13 cellular contexts compared by ENCODE assay signal in the genomic region with DNA sequence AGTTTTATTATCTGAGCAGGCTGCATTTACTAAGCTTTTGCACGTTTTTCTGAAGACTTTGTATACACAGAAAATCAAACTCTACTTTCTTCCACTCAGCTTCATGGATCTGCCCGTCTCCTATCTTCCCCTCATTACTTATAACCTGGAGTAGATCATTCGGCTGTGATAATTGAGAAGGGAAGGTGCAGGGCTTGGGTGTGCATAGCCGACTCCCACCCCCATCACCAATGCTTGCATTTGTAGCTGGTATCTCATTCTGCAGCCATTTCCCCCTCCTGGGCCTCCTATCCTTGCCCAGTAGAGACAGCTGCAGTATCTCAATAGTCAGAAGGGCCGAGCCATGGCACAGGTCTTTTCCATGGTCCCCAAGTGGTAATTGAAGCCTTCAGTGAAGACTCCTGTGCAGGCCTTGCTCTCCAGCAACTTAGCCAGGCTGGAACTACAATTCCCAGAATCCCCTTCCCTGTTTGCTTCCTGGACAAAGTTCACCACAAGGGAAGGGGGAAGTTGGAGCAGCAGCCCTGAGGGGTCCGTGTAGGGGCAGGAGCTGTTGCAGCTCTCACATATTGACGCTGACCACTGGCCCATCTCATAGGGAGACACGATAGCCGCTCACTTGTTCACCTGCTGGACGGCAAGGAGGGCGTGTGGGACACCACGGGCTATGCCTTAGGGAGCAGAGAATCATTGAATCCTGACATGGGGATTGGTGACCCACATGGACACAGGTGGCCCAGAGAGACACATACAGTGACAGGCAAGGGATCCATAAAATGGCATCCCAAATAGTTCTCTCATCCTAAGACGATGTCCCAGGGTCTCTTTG. TPM values are rescaled to one million over a fixed set of nuclear protein-coding genes. Genes with fewer than 3 reads are reported as not detected.
DNase-seq lines count a peak whose midpoint lies in the region; ATAC-seq and TF ChIP-seq lines count a peak whose summit lies in the region.
"Had no signal": no experiment of that assay in that cellular context is flagged by ENCODE, and none has a peak within 500 bp of the region (broad histone marks: within the 10 kb centered on the region; RNA-seq: fewer than 3 reads in every experiment).

No MANE protein-coding gene starts in this region.

- H3K4me1 ChIP-seq in ES-I3 (ENCODE audit: insufficient read depth, low read length): no peaks in the 10 kb centered on the region
- no peaks in the 10 kb centered on the region for H3K4me1 ChIP-seq in foreskin keratinocyte
- H3K4me1 ChIP-seq: esophagus muscularis mucosa, right lobe of liver had no signal

- ATAC-seq in foreskin keratinocyte (no peak), HG03196 (IDR thresholded peaks at IDR 0.05; ENCODE audit: unreplicated experiment) (no peak), GM18858 (IDR thresholded peaks at IDR 0.05; ENCODE audit: unreplicated experiment) (no peak)

- no peaks in the 10 kb centered on the region for H3K9me3 ChIP-seq in ES-I3 (ENCODE audit: control insufficient read depth, insufficient read depth, low read length)
- H3K9me3 ChIP-seq: esophagus muscularis mucosa, right lobe of liver had no signal

- no peak overlapping the region for H3K27ac ChIP-seq in foreskin keratinocyte
- H3K27ac ChIP-seq: esophagus muscularis mucosa, right lobe of liver had no signal

- H3K9ac ChIP-seq in ES-I3 (ENCODE audit: low read depth, low read length): peak overlapping the region; percentile 58; the same call in 1 of the 2 replicates

- peak; percentile 63 for TF ChIP-seq POLR2A in NB4 (IDR thresholded peaks at IDR 0.05; ENCODE audit: extremely low read depth, insufficient read length)

- peaks cover 2% of the 10 kb centered on the region for H3K27me3 ChIP-seq in foreskin keratinocyte
- H3K27me3 ChIP-seq: right lobe of liver had no signal

- TF ChIP-seq CTCF in NB4 (IDR thresholded peaks at IDR 0.05; ENCODE audit: low read depth, low read length) (no peak), foreskin keratinocyte (conservative IDR thresholded peaks at IDR 0.05) (no peak), GM20000 (IDR thresholded peaks at IDR 0.05; ENCODE audit: extremely low read depth, missing control alignments) (no peak)

- DNase-seq in NB4 (ENCODE audit: low read depth) (peak; percentile 84), ecto neural progenitor cell (ENCODE audit: low spot score) (peak; percentile 48), posterior vena cava (ENCODE audit: low spot score) (peak; percentile 72), foreskin keratinocyte (no peak), GM20000 (ENCODE audit: low spot score) (no peak)
- DNase-seq: NCI-H524 treated with DMSO at 0.1 percent for 48 hours, right lobe of liver had no signal

- intact Hi-C loops in posterior vena cava (cut with DNase I): loop anchor here in 1 of 2 donors (10.0 kb wide), 1 partner anchor 194 kb away; no protein-coding TSS in a partner anchor

- H3K4me3 ChIP-seq in NB4 (ENCODE audit: low read depth, low read length): peak overlapping the region; percentile 50
- H3K4me3 ChIP-seq: right lobe of liver had no signal

- H3K36me3 ChIP-seq in ES-I3 (ENCODE audit: insufficient read depth, low read length): no peaks in the 10 kb centered on the region
- H3K36me3 ChIP-seq: esophagus muscularis mucosa, right lobe of liver had no signal

RNA-seq across cellular contexts. Expression of gene SIGLEC8, which starts 2.1 kb away (rescaled TPM):
- total RNA-seq in posterior vena cava: under 1 TPM; 0.19 to 0.42 TPM
- not detected in 2 replicates for total RNA-seq in foreskin keratinocyte
- polyA plus RNA-seq in foreskin keratinocyte: not detected in 2 replicates

RNA-seq across cellular contexts. Expression of gene CEACAM18, which starts 18.0 kb away (rescaled TPM):
- total RNA-seq in posterior vena cava (not detected), foreskin keratinocyte (not detected in 2 replicates)
- not detected in 2 replicates for polyA plus RNA-seq in foreskin keratinocyte
- total RNA-seq: activated T-helper 1 cell treated with anti-CD3 and anti-CD28 coated beads, Interleukin-12 subunit alpha, Interleukin-12 subunit beta, Interleukin-2, Interleukin-4 antibody, amounts not matched to agents 30 ng/mL and 10 ng/mL and 1 ng/mL, durations not matched to agents 14 hours and 24 hours and 36 hours; esophagus muscularis mucosa; right lobe of liver; urinary bladder had no signal
- polyA plus RNA-seq: urinary bladder had no signal

RNA-seq across cellular contexts. Expression of gene SIGLEC12, which starts 41.2 kb away (rescaled TPM):
- total RNA-seq in posterior vena cava (under 1 TPM; 0.42 to 1.00 TPM), foreskin keratinocyte (not detected in 2 replicates)
- polyA plus RNA-seq in foreskin keratinocyte: not detected in 2 replicates

RNA-seq across cellular contexts. Expression of gene SIGLEC10, which starts 42.9 kb away (rescaled TPM):
- total RNA-seq in posterior vena cava (10 to 100 TPM in 1 of 2 donors, 1 to 10 TPM in 1; 3.3 to 13.5 TPM), foreskin keratinocyte (not detected in 2 replicates)
- not detected in 2 replicates for polyA plus RNA-seq in foreskin keratinocyte

Comparison
In these comparisons a context has a peak if more than half of its experiments do, and no peak if none do; other contexts are left out.
1. DNase-seq: peak in NB4 (single experiment), ecto neural progenitor cell (single experiment) and posterior vena cava (single experiment); none in foreskin keratinocyte (0 of 2) and GM20000 (single experiment).